ENCODE assay signal across 17 cellular contexts in genomic region chr6:170369439-170369838, GRCh38.
DNase-seq lines count a peak whose midpoint lies in the region; ATAC-seq and TF ChIP-seq lines count a peak whose summit lies in the region.
"Had no signal": no experiment of that assay in that cellular context is flagged by ENCODE, and none has a peak within 500 bp of the region (broad histone marks: within the 10 kb centered on the region; RNA-seq: fewer than 3 reads in every experiment).

No MANE protein-coding gene starts in this region.

- no peaks in the 10 kb centered on the region for H3K9me3 Mint-ChIP-seq in activated CD4-positive, alpha-beta T cell treated with anti-CD3 and anti-CD28 coated beads for 36 hours (ENCODE audit: low read depth)
- H3K9me3 Mint-ChIP-seq: CD4-positive, CD25-positive, alpha-beta regulatory T cell had no signal

- H3K27me3 ChIP-seq in SJSA1 (replicated peaks) (no peaks in the 10 kb centered on the region), psoas muscle (ENCODE audit: insufficient read depth in 3 of 3, low read length in 2 of 3) (no peaks in the 10 kb centered on the region), aorta (ENCODE audit: control insufficient read depth in 1 of 2, insufficient read depth in 2 of 2, low read length in 1 of 2) (no peaks in the 10 kb centered on the region)

- H3K4me3 Mint-ChIP-seq in activated CD4-positive, alpha-beta T cell treated with anti-CD3 and anti-CD28 coated beads for 36 hours, result no peak overlapping the region
- H3K4me3 Mint-ChIP-seq: B cell; CD4-positive, CD25-positive, alpha-beta regulatory T cell had no signal

- intact Hi-C loops in activated CD4-positive, alpha-beta T cell treated with anti-CD3 and anti-CD28 coated beads for 36 hours (cut with DNase I, micrococcal nuclease), result no loop called here
- intact Hi-C loops in psoas muscle (cut with DNase I), result loop anchor here in 1 of 2 donors (5.0 kb wide), 1 partner anchor 52 kb away; no protein-coding TSS in a partner anchor
- intact Hi-C loops in aorta (cut with DNase I), result no loop called here

- H3K9me3 ChIP-seq in SJSA1 (replicated peaks), result no peaks in the 10 kb centered on the region
- no peaks in the 10 kb centered on the region for H3K9me3 ChIP-seq in psoas muscle
- H3K9me3 ChIP-seq in aorta (ENCODE audit: control insufficient read depth, low read length), result no peaks in the 10 kb centered on the region

- ATAC-seq in activated CD4-positive, alpha-beta T cell treated with anti-CD3 and anti-CD28 coated beads for 36 hours, result no peak
- peak; percentile 87 for ATAC-seq in left lobe of liver
- ATAC-seq in psoas muscle, result no peak
- ATAC-seq in aorta (ENCODE audit: low FRiP score), result no peak

- H3K27ac Mint-ChIP-seq in activated CD4-positive, alpha-beta T cell treated with anti-CD3 and anti-CD28 coated beads for 36 hours, result peak overlapping the region; percentile 10
- H3K27ac Mint-ChIP-seq: B cell had no signal

- 87 to 98% (median 88%) methylated on average over 5 of the region's 5 CpGs for WGBS in psoas muscle, 3 donors
- 86% methylated on average over 5 of the region's 5 CpGs for WGBS in aorta, 2 donors

- TF ChIP-seq CTCF in psoas muscle (IDR thresholded peaks at IDR 0.05), result no peak

- H3K36me3 ChIP-seq in SJSA1 (peaks cover 26% of the 10 kb centered on the region), psoas muscle (ENCODE audit: insufficient read depth in 1 of 2, low read depth in 1 of 2) (peaks cover 0 to 6% of the 10 kb centered on the region in 2 donors), aorta (ENCODE audit: control insufficient read depth in 1 of 2, insufficient read depth in 2 of 2, low read length in 1 of 2) (peaks cover 0 to 2% of the 10 kb centered on the region in 2 donors)

- POLR2A ChIA-PET in activated CD4-positive, alpha-beta T cell treated with anti-CD3 and anti-CD28 coated beads for 36 hours (lab: Charles Lee), result no interaction called here

- DNase-seq in activated CD4-positive, alpha-beta T cell treated with anti-CD3 and anti-CD28 coated beads for 36 hours, result no peak
- no peak for DNase-seq in activated CD4-positive, alpha-beta T cell treated with anti-CD3 and anti-CD28 coated beads, Interleukin-2, amount 50 U/mL, for 48 hours
- DNase-seq in SJSA1 (ENCODE audit: low read depth in 1 of 2, low spot score in 2 of 2) (no peak), left lobe of liver (ENCODE audit: low spot score) (no peak), psoas muscle (no peak), aorta (no peak), hypothalamus (lab: John Stamatoyannopoulos, UW) (no peak), activated gamma-delta T cell treated with Interleukin-2 at 50 U/mL for 16 hours (no peak)
- DNase-seq: CD4-positive, CD25-positive, alpha-beta regulatory T cell; DMS53; IMR-90; Kasumi-1; MM.1S; NCI-H1092 treated with DMSO at 0.1 percent for 48 hours; NCI-H2081 treated with DMSO at 0.1 percent for 48 hours; NCI-H524 had no signal

- H3K4me1 ChIP-seq in SJSA1 (replicated peaks) (peaks cover 21% of the 10 kb centered on the region), psoas muscle (peaks cover 22% of the 10 kb centered on the region), aorta (ENCODE audit: control insufficient read depth in 1 of 2, insufficient read depth in 2 of 2, low read length in 2 of 2) (no peaks in the 10 kb centered on the region)

- H3K27me3 Mint-ChIP-seq in activated CD4-positive, alpha-beta T cell treated with anti-CD3 and anti-CD28 coated beads for 36 hours, result no peaks in the 10 kb centered on the region
- H3K27me3 Mint-ChIP-seq: B cell; CD4-positive, CD25-positive, alpha-beta regulatory T cell had no signal

- H3K4me3 ChIP-seq in SJSA1 (no peak overlapping the region), psoas muscle (no peak overlapping the region), aorta (ENCODE audit: low read length in 2 of 2) (no peak overlapping the region)

- CTCF ChIA-PET in activated CD4-positive, alpha-beta T cell treated with anti-CD3 and anti-CD28 coated beads for 36 hours (lab: Charles Lee), result no interaction called here

- peaks cover 23% of the 10 kb centered on the region for H3K36me3 Mint-ChIP-seq in activated CD4-positive, alpha-beta T cell treated with anti-CD3 and anti-CD28 coated beads for 36 hours (ENCODE audit: low read depth)

- peaks cover 12% of the 10 kb centered on the region for H3K4me1 Mint-ChIP-seq in activated CD4-positive, alpha-beta T cell treated with anti-CD3 and anti-CD28 coated beads for 36 hours
- H3K4me1 Mint-ChIP-seq: B cell had no signal

- peak overlapping the region; percentile 24; the same call in 1 of the 2 replicates for H3K27ac ChIP-seq in SJSA1
- peak overlapping the region; percentile 51 for H3K27ac ChIP-seq in psoas muscle
- H3K27ac ChIP-seq in aorta (ENCODE audit: low read depth in 1 of 2, low read length in 2 of 2), result no peak overlapping the region

Comparison
In these comparisons a context has a peak if more than half of its experiments do, and no peak if none do; other contexts are left out.
1. H3K27ac ChIP-seq: peak in SJSA1 (single experiment) and psoas muscle (single experiment); none in aorta (0 of 2).